In genomic region chr20:44181611-44182010, GRCh38 we compare ENCODE assay signal across 16 cellular contexts. TPM values are rescaled to one million over a fixed set of nuclear protein-coding genes. Genes with fewer than 3 reads are reported as not detected.
DNase-seq lines count a peak whose midpoint lies in the region; ATAC-seq and TF ChIP-seq lines count a peak whose summit lies in the region.
"Had no signal": no experiment of that assay in that cellular context is flagged by ENCODE, and none has a peak within 500 bp of the region (broad histone marks: within the 10 kb centered on the region; RNA-seq: fewer than 3 reads in every experiment).

No MANE protein-coding gene starts in this region.

- H3K79me1 ChIP-seq in trophoblast cell (ENCODE audit: low read length): peaks cover 37% of the 10 kb centered on the region

- H3K9me3 ChIP-seq in BLaER1 treated with 17β-estradiol and CSF1 and Interleukin-3, amounts not matched to agents 10 nM and 100 nM (replicated peaks in 1 of 11): no peaks in the 10 kb centered on the region
- H3K9me3 ChIP-seq in cardiac muscle cell (ENCODE audit: low read depth) (no peaks in the 10 kb centered on the region), trophoblast cell (ENCODE audit: insufficient read depth, low read depth, low read length) (no peaks in the 10 kb centered on the region)
- H3K9me3 ChIP-seq: right lobe of liver had no signal

- ATAC-seq in GM18511 (IDR thresholded peaks at IDR 0.05; ENCODE audit: unreplicated experiment): no peak
- ATAC-seq: PC-3; right lobe of liver; stimulated activated memory B cell treated with anti-CD40 and anti-IgM and Interleukin-4, amounts not matched to agents 10 μg/mL and 1 μg/mL and 100 μg/mL, for 72 hours had no signal

- H3K23ac ChIP-seq in trophoblast cell (ENCODE audit: low read length): no peak overlapping the region

- H3K27me3 ChIP-seq in BLaER1 treated with 17β-estradiol and CSF1 and Interleukin-3, amounts not matched to agents 10 nM and 100 nM: no peaks in the 10 kb centered on the region
- H3K27me3 ChIP-seq in cardiac muscle cell (no peaks in the 10 kb centered on the region), trophoblast cell (ENCODE audit: insufficient read depth, low read length) (no peaks in the 10 kb centered on the region)
- H3K27me3 ChIP-seq: right lobe of liver had no signal

- H3K4me1 ChIP-seq in BLaER1 treated with 17β-estradiol and CSF1 and Interleukin-3, amounts not matched to agents 10 nM and 100 nM: peaks cover 12 to 78% (median 55%) of the 10 kb centered on the region in 10 experiments
- H3K4me1 ChIP-seq in cardiac muscle cell (ENCODE audit: low read depth): peaks cover 67% of the 10 kb centered on the region
- H3K4me1 ChIP-seq in trophoblast cell (ENCODE audit: control insufficient read depth in 1 of 2, insufficient read depth in 2 of 2, low read length in 2 of 2): peaks cover 34 to 50% of the 10 kb centered on the region in 2 experiments
- H3K4me1 ChIP-seq: right lobe of liver had no signal

- H3K14ac ChIP-seq in trophoblast cell (ENCODE audit: low read length): peak overlapping the region; percentile 69

- peaks cover 12% of the 10 kb centered on the region for H3K79me2 ChIP-seq in trophoblast cell (ENCODE audit: control insufficient read depth, insufficient read depth, low read length, poor library complexity)

- peak overlapping the region; percentile 83 for H2BK120ac ChIP-seq in trophoblast cell (ENCODE audit: insufficient read depth, low read length, poor library complexity)

- whole genome bisulfite sequencing in trophoblast cell (ENCODE audit: extremely low coverage, insufficient coverage, insufficient read length): no CpG with 5 or more reads among the region's 11 CpGs

- H2BK12ac ChIP-seq in trophoblast cell (ENCODE audit: low read length): peak overlapping the region; percentile 52

- no peak overlapping the region for H3K4me3 ChIP-seq in BLaER1 treated with 17β-estradiol and CSF1 and Interleukin-3, amounts not matched to agents 10 nM and 100 nM
- peak overlapping the region; percentile 26 for H3K4me3 ChIP-seq in cardiac muscle cell
- H3K4me3 ChIP-seq in trophoblast cell (ENCODE audit: low read depth, low read length): no peak overlapping the region
- H3K4me3 ChIP-seq: right lobe of liver had no signal

- peak overlapping the region; percentile 67 for H2AK5ac ChIP-seq in trophoblast cell (ENCODE audit: low read length)

- H3K27ac ChIP-seq in BLaER1 treated with 17β-estradiol and CSF1 and Interleukin-3, amounts not matched to agents 10 nM and 100 nM: no peak overlapping the region
- H3K27ac ChIP-seq in cardiac muscle cell (peak overlapping the region; percentile 99), trophoblast cell (ENCODE audit: low read depth, low read length) (peak overlapping the region; percentile 87)
- H3K27ac ChIP-seq: right lobe of liver had no signal

- H4K91ac ChIP-seq in trophoblast cell (ENCODE audit: low read depth, low read length): peak overlapping the region; percentile 53

- H3K36me3 ChIP-seq in BLaER1 treated with 17β-estradiol and CSF1 and Interleukin-3, amounts not matched to agents 10 nM and 100 nM: peaks cover 0 to 18% (median 0%) of the 10 kb centered on the region in 11 experiments; a peak in 3 of 22 replicates
- no peaks in the 10 kb centered on the region for H3K36me3 ChIP-seq in cardiac muscle cell
- H3K36me3 ChIP-seq in trophoblast cell (ENCODE audit: control insufficient read depth in 1 of 2, insufficient read depth in 2 of 2, low read length in 2 of 2): peaks cover 4 to 5% of the 10 kb centered on the region in 2 experiments
- H3K36me3 ChIP-seq: right lobe of liver had no signal

- TF ChIP-seq CTCF in cardiac muscle cell (IDR thresholded peaks at IDR 0.05; ENCODE audit: low read depth, low read length): no peak

- peak overlapping the region; percentile 45 for H2BK5ac ChIP-seq in trophoblast cell (ENCODE audit: low read depth, low read length, poor library complexity)

- peak overlapping the region; percentile 17 for H2AFZ ChIP-seq in trophoblast cell (ENCODE audit: insufficient read depth, low read length, poor library complexity)

- peak overlapping the region; percentile 57 for H3K18ac ChIP-seq in trophoblast cell (ENCODE audit: low read length)

- H4K8ac ChIP-seq in trophoblast cell (ENCODE audit: low read depth, low read length): peak overlapping the region; percentile 40

- no peak overlapping the region for H4K12ac ChIP-seq in trophoblast cell (ENCODE audit: low read depth, low read length)

- DNase-seq in NCI-H774 (lab: John Stamatoyannopoulos, UW) (peak; percentile 39), cardiac muscle cell (ENCODE audit: low read depth in 1 of 2, low spot score in 1 of 2) (peak in 1 of 2 donors; percentile 36), trophoblast cell (no peak), NCI-H2029 (lab: John Stamatoyannopoulos, UW) (no peak), NCI-H1436 (lab: John Stamatoyannopoulos, UW) (no peak)
- DNase-seq in activated T-cell treated with anti-CD3 and anti-CD28 coated beads, Interleukin-2, amount 50 U/mL, for 48 hours: no peak
- DNase-seq: activated naive CD4-positive, alpha-beta T cell; Calu3; kidney glomerular epithelial cell; naive B cell; PC-3; right lobe of liver had no signal

- H3K9ac ChIP-seq in BLaER1 treated with 17β-estradiol and CSF1 and Interleukin-3, amounts not matched to agents 10 nM and 100 nM: no peak overlapping the region
- H3K9ac ChIP-seq in trophoblast cell (ENCODE audit: low read length): no peak overlapping the region

- peak overlapping the region in 9 of 11 experiments; percentile 71 to 96 (median 87); a peak in 17 of 22 replicates for H3K4me2 ChIP-seq in BLaER1 treated with 17β-estradiol and CSF1 and Interleukin-3, amounts not matched to agents 10 nM and 100 nM
- H3K4me2 ChIP-seq in trophoblast cell (ENCODE audit: low read length): peak overlapping the region; percentile 11

- H3K4ac ChIP-seq in trophoblast cell (ENCODE audit: low read depth, low read length): peak overlapping the region; percentile 29

- peaks cover 0 to 31% (median 0%) of the 10 kb centered on the region in 11 experiments; a peak in 5 of 22 replicates for H4K20me1 ChIP-seq in BLaER1 treated with 17β-estradiol and CSF1 and Interleukin-3, amounts not matched to agents 10 nM and 100 nM

RNA-seq across cellular contexts. Expression of gene JPH2, which starts 5.4 kb away (rescaled TPM):
- 154 and 205 TPM in 2 replicates for total RNA-seq in cardiac muscle cell
- polyA plus RNA-seq in cardiac muscle cell: 97.2 and 142 TPM in 2 replicates
- polyA plus RNA-seq in trophoblast cell (2013): 13.7 and 14.2 TPM in 2 replicates
- total RNA-seq: activated CD8-positive, alpha-beta memory T cell treated with anti-CD3 and anti-CD28 coated beads for 36 hours had no signal

RNA-seq across cellular contexts. Expression of gene OSER1, which starts 29.0 kb away (rescaled TPM):
- 28.5 and 28.6 TPM in 2 replicates for total RNA-seq in cardiac muscle cell
- polyA plus RNA-seq in cardiac muscle cell: 35.2 and 41.4 TPM in 2 replicates
- 61.8 and 64.9 TPM in 2 replicates for polyA plus RNA-seq in trophoblast cell (2013)

Comparison
In these comparisons a context has a peak if more than half of its experiments do, and no peak if none do; other contexts are left out.
1. H3K27ac ChIP-seq: peak in cardiac muscle cell (single experiment) and trophoblast cell (single experiment); none in BLaER1 treated with 17β-estradiol and CSF1 and Interleukin-3, amounts not matched to agents 10 nM and 100 nM (0 of 11).